30 cellular contexts compared by ENCODE assay signal in the genomic region with DNA sequence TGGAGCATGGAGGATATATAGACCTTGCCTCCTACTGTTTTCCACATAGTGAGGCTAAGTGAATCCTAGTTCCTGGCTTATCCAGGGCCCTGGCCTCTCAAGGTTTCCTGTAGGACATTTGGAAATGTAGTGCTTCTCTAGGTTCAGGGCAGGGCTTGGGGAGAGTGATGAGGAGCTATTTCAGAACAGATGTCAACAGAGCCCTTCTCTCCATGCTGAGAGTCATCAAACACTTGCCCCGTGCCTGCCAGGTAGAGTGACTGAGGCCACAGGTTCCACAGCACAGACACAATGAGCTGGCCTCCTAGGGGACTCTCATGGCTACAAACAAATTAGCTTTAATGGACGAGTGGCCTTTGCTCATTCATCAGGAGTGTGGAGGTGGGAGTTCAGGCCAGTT.
"Had no signal": no experiment of that assay in that cellular context is flagged by ENCODE, and none has a peak within 500 bp of the region (broad histone marks: within the 10 kb centered on the region; RNA-seq: fewer than 3 reads in every experiment).

No MANE protein-coding gene starts in this region.

- H3K27ac ChIP-seq: ascending aorta, cardiac muscle cell, colonic mucosa, epithelial cell of prostate, hepatocyte, neutrophil, prostate gland, stomach, thyroid gland, upper lobe of right lung had no signal

- H3K27me3 ChIP-seq: ascending aorta, cardiac muscle cell, colonic mucosa, hepatocyte, thyroid gland, upper lobe of right lung had no signal

- H3K4me3 ChIP-seq: ascending aorta, cardiac muscle cell, colonic mucosa, hepatocyte, mucosa of descending colon, prostate gland, smooth muscle cell, stomach, thyroid gland, upper lobe of right lung had no signal

- H3K4me1 ChIP-seq: ascending aorta, colonic mucosa, prostate gland, stomach, thyroid gland, upper lobe of right lung had no signal

- ATAC-seq: left ventricle myocardium superior; mucosa of descending colon; stimulated activated naive B cell treated with anti-CD40 and anti-IgM and Interleukin-4, amounts not matched to agents 10 μg/mL and 1 μg/mL and 100 μg/mL, for 72 hours; upper lobe of right lung; WTC11 had no signal

- DNase-seq: activated CD4-positive, alpha-beta memory T cell treated with anti-CD3 and anti-CD28 coated beads, Interleukin-2, amount 10 ng/mL, durations not matched to agents 7 days and 5 days; activated CD4-positive, alpha-beta T cell treated with anti-CD3 and anti-CD28 coated beads for 1 hour; activated CD4-positive, alpha-beta T cell treated with anti-CD3 and anti-CD28 coated beads, Interleukin-2, amount 10 ng/mL, durations not matched to agents 7 days and 5 days; activated CD8-positive, alpha-beta memory T cell treated with anti-CD3 and anti-CD28 coated beads, Interleukin-2, amount 50 U/mL, for 48 hours; activated gamma-delta T cell; activated naive CD4-positive, alpha-beta T cell treated with anti-CD3 and anti-CD28 coated beads, Interleukin-2, amount 10 ng/mL, durations not matched to agents 7 days and 5 days; activated naive CD8-positive, alpha-beta T cell treated with anti-CD3 and anti-CD28 coated beads, Interleukin-2, amount 10 ng/mL, durations not matched to agents 7 days and 5 days; activated T-cell treated with anti-CD3 and anti-CD28 coated beads, Interleukin-2, amount 50 U/mL, for 24 hours; cerebellar nuclear complex; colonic mucosa; effector CD8-positive, alpha-beta T cell; glutamatergic neuron; islet precursor cell; left ventricle myocardium superior; mucosa of descending colon; stimulated activated CD4-positive, alpha-beta T cell treated with anti-CD3 and anti-CD28 coated beads, Interleukin-1b, Interleukin-23, amount 100 ng/mL, for 48 hours; stimulated activated CD4-positive, alpha-beta T cell treated with anti-CD3 and anti-CD28 coated beads, Interleukin-4, amount 100 ng/mL, for 4 hours; stimulated activated CD8-positive, alpha-beta memory T cell treated with anti-CD3 and anti-CD28 coated beads, Interleukin-4, amount 100 ng/mL, for 48 hours; stimulated activated naive B cell treated with anti-CD40 and anti-IgM and Interleukin-4, amounts not matched to agents 10 μg/mL and 1 μg/mL and 100 μg/mL, for 72 hours; stomach; thyroid gland; upper lobe of right lung had no signal

- H3K9me3 ChIP-seq: ascending aorta, colonic mucosa, mucosa of descending colon, neutrophil, prostate gland, stomach, thyroid gland, upper lobe of right lung had no signal

- H3K36me3 ChIP-seq: ascending aorta, cardiac muscle cell, colonic mucosa, neutrophil, prostate gland, stomach, thyroid gland, upper lobe of right lung had no signal
